In genomic region chr11:134858783-134859480, GRCh38 we compare ENCODE assay signal across 21 cellular contexts.
"Had no signal": no experiment of that assay in that cellular context is flagged by ENCODE, and none has a peak within 500 bp of the region (broad histone marks: within the 10 kb centered on the region; RNA-seq: fewer than 3 reads in every experiment).

No MANE protein-coding gene starts in this region.

- H3K4me3 ChIP-seq: lung, mucosa of descending colon, prostate gland, sigmoid colon, suprapubic skin, transverse colon had no signal

- ATAC-seq: mucosa of descending colon, right cardiac atrium had no signal

- H3K27me3 Mint-ChIP-seq: dendritic cell treated with granulocyte-macrophage colony-stimulating factor and Interleukin-4, amounts not matched to agents 40 ng/mL and 50 ng/mL, for 4 days; stimulated activated naive CD8-positive, alpha-beta T cell treated with anti-CD3 and anti-CD28 coated beads, Interleukin-15, Interleukin-2, amounts not matched to agents 100 ng/mL and 50 ng/mL, for 24 hours had no signal

- H3K27ac ChIP-seq: prostate gland, sigmoid colon, suprapubic skin, transverse colon had no signal

- H3K4me1 ChIP-seq: prostate gland, sigmoid colon, suprapubic skin, transverse colon had no signal

- H3K36me3 Mint-ChIP-seq: immature natural killer cell; memory B cell; mesothelial cell of epicardium; naive B cell; natural killer cell treated with Interleukin-12 subunit alpha and Interleukin-12 subunit beta and Interleukin-15 and Interleukin-18, amount 100 ng/mL, for 72 hours; stimulated activated naive B cell treated with anti-CD40 and anti-IgM and Interleukin-4, amounts not matched to agents 10 μg/mL and 1 μg/mL and 100 μg/mL, for 72 hours had no signal

- H3K4me3 Mint-ChIP-seq: dendritic cell treated with granulocyte-macrophage colony-stimulating factor and Interleukin-4, amounts not matched to agents 40 ng/mL and 50 ng/mL, for 4 days; immature natural killer cell; memory B cell; mesothelial cell of epicardium; natural killer cell treated with Interleukin-12 subunit alpha and Interleukin-12 subunit beta and Interleukin-15 and Interleukin-18, amount 100 ng/mL, for 72 hours; neural crest cell; stimulated activated naive B cell treated with anti-CD40 and anti-IgM and Interleukin-4, amounts not matched to agents 10 μg/mL and 1 μg/mL and 100 μg/mL, for 72 hours; stimulated activated naive CD8-positive, alpha-beta T cell treated with anti-CD3 and anti-CD28 coated beads, Interleukin-15, Interleukin-2, amounts not matched to agents 100 ng/mL and 50 ng/mL, for 24 hours had no signal

- H3K27ac Mint-ChIP-seq: dendritic cell treated with granulocyte-macrophage colony-stimulating factor and Interleukin-4, amounts not matched to agents 40 ng/mL and 50 ng/mL, for 4 days; immature natural killer cell; memory B cell; mesothelial cell of epicardium; naive B cell; natural killer cell treated with Interleukin-12 subunit alpha and Interleukin-12 subunit beta and Interleukin-15 and Interleukin-18, amount 100 ng/mL, for 72 hours; stimulated activated naive B cell treated with anti-CD40 and anti-IgM and Interleukin-4, amounts not matched to agents 10 μg/mL and 1 μg/mL and 100 μg/mL, for 72 hours; stimulated activated naive CD8-positive, alpha-beta T cell treated with anti-CD3 and anti-CD28 coated beads, Interleukin-15, Interleukin-2, amounts not matched to agents 100 ng/mL and 50 ng/mL, for 24 hours had no signal

- H3K9me3 ChIP-seq: mucosa of descending colon, prostate gland, sigmoid colon, suprapubic skin, transverse colon had no signal

- H3K9me3 Mint-ChIP-seq: dendritic cell treated with granulocyte-macrophage colony-stimulating factor and Interleukin-4, amounts not matched to agents 40 ng/mL and 50 ng/mL, for 4 days; immature natural killer cell; memory B cell; naive B cell; natural killer cell treated with Interleukin-12 subunit alpha and Interleukin-12 subunit beta and Interleukin-15 and Interleukin-18, amount 100 ng/mL, for 72 hours; stimulated activated naive CD8-positive, alpha-beta T cell treated with anti-CD3 and anti-CD28 coated beads, Interleukin-15, Interleukin-2, amounts not matched to agents 100 ng/mL and 50 ng/mL, for 24 hours had no signal

- H3K4me1 Mint-ChIP-seq: immature natural killer cell; memory B cell; naive B cell; stimulated activated naive B cell treated with anti-CD40 and anti-IgM and Interleukin-4, amounts not matched to agents 10 μg/mL and 1 μg/mL and 100 μg/mL, for 72 hours had no signal

- H3K36me3 ChIP-seq: prostate gland, sigmoid colon, suprapubic skin, transverse colon had no signal

- DNase-seq: central memory CD4-positive, alpha-beta T cell; effector memory CD4-positive, alpha-beta T cell; hypothalamus; immature natural killer cell; mucosa of descending colon; naive B cell; right cardiac atrium; sigmoid colon; stimulated activated CD4-positive, alpha-beta T cell treated with anti-CD3 and anti-CD28 coated beads, Interleukin-2, amount 100 ng/mL, for 24 hours; stimulated activated CD4-positive, alpha-beta T cell treated with anti-CD3 and anti-CD28 coated beads, Interleukin-4, amount 100 ng/mL, for 24 hours; stimulated activated naive B cell treated with anti-CD40 and anti-IgM and Interleukin-4, amounts not matched to agents 10 μg/mL and 1 μg/mL and 100 μg/mL, for 72 hours; transverse colon had no signal
